In the genomic region with DNA sequence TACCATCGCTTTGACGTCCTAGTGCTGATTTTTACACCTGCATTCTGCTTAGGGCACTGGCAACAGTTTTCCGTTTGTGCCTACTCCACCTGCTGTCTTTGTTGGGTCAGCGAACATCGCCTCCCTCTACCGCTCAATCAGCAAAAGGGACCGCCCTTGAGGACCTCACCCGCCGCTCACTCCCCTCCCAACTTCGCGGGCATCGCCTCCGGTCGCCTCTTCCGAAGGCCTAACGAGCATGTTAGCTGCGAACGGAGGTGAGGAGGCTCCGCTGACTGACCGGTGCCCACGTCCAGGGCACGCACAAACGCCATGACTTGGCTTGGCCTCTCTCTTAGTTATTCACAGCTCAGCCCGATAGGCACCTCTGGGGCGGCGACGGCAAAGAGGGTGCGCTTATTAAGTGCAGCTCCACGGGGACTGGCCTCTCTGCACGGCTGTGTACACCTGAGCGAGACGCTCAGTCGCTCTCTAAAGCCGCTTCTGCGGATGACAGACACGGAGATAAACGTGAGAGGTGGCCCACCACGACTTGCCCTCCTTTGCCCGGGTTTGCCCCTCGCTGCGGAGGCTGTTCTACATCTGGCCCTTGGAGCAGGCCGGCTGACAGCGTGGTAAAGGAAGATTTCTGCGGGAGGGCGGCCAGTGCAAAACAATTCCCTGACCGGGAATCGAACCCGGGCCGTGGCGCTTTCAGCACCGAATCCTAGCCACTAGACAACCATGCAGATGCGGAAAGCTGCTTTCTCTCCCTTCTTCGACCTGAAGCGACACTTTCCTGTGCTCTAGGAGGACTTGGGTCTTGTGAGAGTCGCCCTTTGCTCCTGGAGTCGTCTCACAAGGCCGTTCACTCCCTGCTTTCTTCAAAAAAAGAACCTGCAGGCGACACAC, we compare ENCODE assay signal across 8 cellular contexts.
DNase-seq lines count a peak whose midpoint lies in the region; ATAC-seq, FAIRE-seq and TF ChIP-seq lines count a peak whose summit lies in the region.
"Not testable (repeated sequence)": the region's sequence is repeated elsewhere in the genome, so short reads cannot be mapped to it uniquely, and the experiment has no call there.

No MANE protein-coding gene starts in this region.

- H3K4me1 Mint-ChIP-seq in WTC11; activated T-cell treated with anti-CD3 and anti-CD28 coated beads, Interleukin-2, amount 50 U/mL, for 4 hours (ENCODE audit: low read depth); central memory CD8-positive, alpha-beta T cell; naive thymus-derived CD8-positive, alpha-beta T cell: not testable (repeated sequence)

- not testable (repeated sequence) for H3K27ac ChIP-seq in A549, left lung

- not testable (repeated sequence) for H3K9me3 Mint-ChIP-seq in WTC11; activated T-cell treated with anti-CD3 and anti-CD28 coated beads, Interleukin-2, amount 50 U/mL, for 4 hours; central memory CD8-positive, alpha-beta T cell; naive thymus-derived CD8-positive, alpha-beta T cell

- peak; percentile 70 to 81 for ATAC-seq in A549
- peak; percentile 43 for ATAC-seq in HG02759 (IDR thresholded peaks at IDR 0.05; ENCODE audit: unreplicated experiment)
- peak; percentile 52 for ATAC-seq in WTC11
- peak; percentile 77 to 79 for ATAC-seq in activated T-cell treated with anti-CD3 and anti-CD28 coated beads, Interleukin-2, amount 50 U/mL, for 4 hours
- peak; percentile 79 for ATAC-seq in central memory CD8-positive, alpha-beta T cell (replicated peaks; ENCODE audit: extremely low read depth, poor library complexity, severe bottlenecking)
- ATAC-seq in left lung: peak; percentile 73
- ATAC-seq in naive thymus-derived CD8-positive, alpha-beta T cell: peak; percentile 84 to 87
- peak; percentile 75 for ATAC-seq in stimulated activated naive CD8-positive, alpha-beta T cell treated with anti-CD3 and anti-CD28 coated beads, Interleukin-15, Interleukin-2, amounts not matched to agents 100 U/mL and 50 U/mL, for 24 hours

- H3K27me3 Mint-ChIP-seq in WTC11 (ENCODE audit: low read depth); activated T-cell treated with anti-CD3 and anti-CD28 coated beads, Interleukin-2, amount 50 U/mL, for 4 hours (ENCODE audit: low read depth); central memory CD8-positive, alpha-beta T cell; naive thymus-derived CD8-positive, alpha-beta T cell: not testable (repeated sequence)

- POLR2A ChIA-PET in A549 (lab: Yijun Ruan, JAX); WTC11 (lab: Charles Lee); naive thymus-derived CD8-positive, alpha-beta T cell (lab: Charles Lee): not testable (repeated sequence)

- not testable (repeated sequence) for H3K4me2 ChIP-seq in A549

- WGBS in A549 (ENCODE audit: missing lambda C conversion rate): no CpG with 5 or more reads among the region's 58 CpGs

- not testable (repeated sequence) for H3K27ac Mint-ChIP-seq in WTC11; central memory CD8-positive, alpha-beta T cell (ENCODE audit: low read depth); naive thymus-derived CD8-positive, alpha-beta T cell

- not testable (repeated sequence) for H3K4me3 ChIP-seq in A549, left lung

- not testable (repeated sequence) for TF ChIP-seq POLR2A in A549 (IDR thresholded peaks at IDR 0.05; ENCODE audit: low read length)

- H3K9me3 ChIP-seq in A549, left lung: not testable (repeated sequence)

- TF ChIP-seq CTCF in A549 (IDR thresholded peaks at IDR 0.05); WTC11 (IDR thresholded peaks at IDR 0.05); left lung (IDR thresholded peaks at IDR 0.05): not testable (repeated sequence)

- FAIRE-seq in A549 (lab: Jason Lieb, UNC): not testable (repeated sequence)

- H3K4me1 ChIP-seq in A549, left lung: not testable (repeated sequence)

- H3K36me3 Mint-ChIP-seq in WTC11; activated T-cell treated with anti-CD3 and anti-CD28 coated beads, Interleukin-2, amount 50 U/mL, for 4 hours (ENCODE audit: insufficient read depth); central memory CD8-positive, alpha-beta T cell (ENCODE audit: insufficient read depth); naive thymus-derived CD8-positive, alpha-beta T cell: not testable (repeated sequence)

- not testable (repeated sequence) for TF ChIP-seq EP300 in A549 (IDR thresholded peaks at IDR 0.05)

- intact Hi-C loops in left lung (cut with DNase I): not testable (repeated sequence)

- H3K4me3 Mint-ChIP-seq in WTC11; activated T-cell treated with anti-CD3 and anti-CD28 coated beads, Interleukin-2, amount 50 U/mL, for 4 hours; central memory CD8-positive, alpha-beta T cell; naive thymus-derived CD8-positive, alpha-beta T cell: not testable (repeated sequence)

- DNase-seq in A549 (ENCODE audit: low read depth in 1 of 2, low spot score in 1 of 2); WTC11 (ENCODE audit: low spot score); activated T-cell treated with anti-CD3 and anti-CD28 coated beads, Interleukin-2, amount 50 U/mL, for 4 hours; central memory CD8-positive, alpha-beta T cell (ENCODE audit: low spot score in 2 of 2); left lung; naive thymus-derived CD8-positive, alpha-beta T cell; stimulated activated naive CD8-positive, alpha-beta T cell treated with anti-CD3 and anti-CD28 coated beads, Interleukin-15, Interleukin-2, amounts not matched to agents 100 U/mL and 50 U/mL, for 24 hours: not testable (repeated sequence)

- H3K27me3 ChIP-seq in left lung: not testable (repeated sequence)

- not testable (repeated sequence) for TF ChIP-seq RAD21 in A549 (conservative IDR thresholded peaks at IDR 0.05 in 1 of 2, IDR thresholded peaks at IDR 0.05 in 1 of 2)

- CTCF ChIA-PET in A549 (lab: Yijun Ruan, JAX); WTC11 (lab: Charles Lee): not testable (repeated sequence)

- not testable (repeated sequence) for H3K36me3 ChIP-seq in left lung
